In the genomic region with DNA sequence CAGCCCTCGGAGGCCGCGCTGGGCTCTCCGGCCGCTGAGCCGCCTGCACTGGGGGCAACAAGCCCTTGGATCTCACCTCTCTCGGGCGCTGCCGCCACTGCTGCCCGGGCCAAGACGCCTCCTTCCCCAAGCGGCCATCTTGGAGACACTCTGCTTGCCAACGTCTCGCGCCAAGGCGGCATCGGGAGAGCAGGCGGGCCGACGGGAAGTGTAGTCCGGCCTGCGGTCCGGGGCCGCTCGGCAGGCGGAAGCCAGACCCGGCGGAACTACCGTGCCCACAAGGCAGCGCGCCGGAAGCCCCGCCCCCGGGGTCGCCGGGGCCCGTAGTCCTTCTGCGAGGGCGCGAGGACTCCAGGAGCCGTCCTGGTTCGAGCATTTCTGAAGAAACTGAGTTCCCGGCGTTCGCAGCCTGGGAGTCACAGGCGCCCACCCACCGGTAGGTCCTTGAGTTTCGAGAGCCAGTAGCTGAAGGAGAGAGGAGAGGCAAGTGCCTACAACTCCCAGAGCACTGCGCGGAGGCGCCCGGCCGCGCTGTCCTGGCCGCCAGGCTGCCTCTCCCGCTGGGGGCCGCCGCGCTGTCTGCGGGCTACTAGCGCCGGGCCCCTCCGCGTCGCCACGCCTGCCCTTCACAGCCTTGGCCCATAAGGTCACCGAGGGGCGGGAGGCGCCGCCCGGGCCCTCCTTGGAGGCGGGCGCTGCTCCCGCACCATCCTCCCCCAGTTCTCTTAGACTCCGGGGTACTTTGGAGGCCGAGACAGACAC, we compare ENCODE assay signal across 8 cellular contexts. TPM values are rescaled to one million over a fixed set of nuclear protein-coding genes. Genes with fewer than 3 reads are reported as not detected.
A peak's percentile ranks its signal among the peaks of the same experiment; 100 is the strongest.
DNase-seq lines count a peak whose midpoint lies in the region; ATAC-seq and TF ChIP-seq lines count a peak whose summit lies in the region.

Gene TMEM11, minus strand, starts transcription at position 147 of the 762 bp plus-strand sequence. Its CDS starts 9 bp downstream, at position 138.

- no peak for TF ChIP-seq EP300 in upper lobe of left lung (IDR thresholded peaks at IDR 0.05)

- H3K27ac ChIP-seq in heart right ventricle (peak within 1 kb of the TSS; percentile 83 to 99 (median 95)), upper lobe of left lung (peak within 1 kb of the TSS; percentile 95 to 97 (median 96))

- H3K36me3 ChIP-seq in heart right ventricle (peaks cover 0 to 23% (median 0%) of the 10 kb centered on the region in 9 donors), upper lobe of left lung (peaks cover 0 to 16% (median 5%) of the 10 kb centered on the region in 4 donors)

- H3K9me3 ChIP-seq in heart right ventricle (no peaks in the 10 kb centered on the region), upper lobe of left lung (no peaks in the 10 kb centered on the region)

- H3K4me3 ChIP-seq in heart right ventricle = peak within 1 kb of the TSS; percentile 81 to 100 (median 95)
- H3K4me3 ChIP-seq in upper lobe of left lung = peak within 1 kb of the TSS; percentile 75 to 95 (median 88)

- no peaks in the 10 kb centered on the region for H3K27me3 ChIP-seq in heart right ventricle
- H3K27me3 ChIP-seq in upper lobe of left lung = no peaks in the 10 kb centered on the region

- TF ChIP-seq POLR2A in GM15510 (IDR thresholded peaks at IDR 0.05; ENCODE audit: borderline replicate concordance, extremely low read depth, insufficient read length) (peak; percentile 81), upper lobe of left lung (IDR thresholded peaks at IDR 0.05) (peak in 3 of 4 donors; percentile 43 to 85 (median 66))

- H3K4me1 ChIP-seq in heart right ventricle (peaks cover 36 to 64% (median 55%) of the 10 kb centered on the region in 9 donors), upper lobe of left lung (peaks cover 44 to 80% (median 63%) of the 10 kb centered on the region in 4 donors)

- DNase-seq in NCI-H146 treated with DMSO at 0.1 percent for 48 hours (lab: John Stamatoyannopoulos, UW; ENCODE audit: unreplicated experiment) (peak; percentile 88), amniotic epithelial cell (ENCODE audit: low read depth) (peak; percentile 93), heart right ventricle (peak; percentile 95 to 97), posterior vena cava (ENCODE audit: low spot score) (peak; percentile 99), upper lobe of left lung (peak; percentile 98 to 100)

- ATAC-seq in HG02884 (IDR thresholded peaks at IDR 0.05; ENCODE audit: unreplicated experiment) (peak; percentile 85), heart right ventricle (peak; percentile 94 to 98 (median 96)), upper lobe of left lung (ENCODE audit: low FRiP score in 2 of 2) (peak; percentile 98)

- WGBS in heart right ventricle, 2 donors = 0% methylated on average over 74 to 76 of the region's 76 CpGs
- WGBS in upper lobe of left lung, 2 donors = 0% methylated on average over 14 of the region's 76 CpGs; no CpG with 5 or more reads in 1 of the 2 donors

- intact Hi-C loops in T-helper 1 cell treated with Interleukin-12 subunit alpha and Interleukin-12 subunit beta and Interleukin-4 antibody, amounts not matched to agents 30 ng/mL and 1 ng/mL, for 36 hours (cut with micrococcal nuclease) = loop anchor here (1.0 to 5.0 kb wide), 14 partner anchors 25 to 1237 kb away; partner anchors contain the start of genes AKAP10, DHRS7B, MAP2K3 and NATD1
- intact Hi-C loops in heart right ventricle (cut with DNase I) = loop anchor here in 8 of 10 donors (2.0 to 10.0 kb wide), 9 partner anchors 33 to 89 kb away; partner anchors contain the start of genes DHRS7B (in 6 of the 8), MAP2K3 (in 2 of the 8) and NATD1 (in 2 of the 8)
- intact Hi-C loops in posterior vena cava (cut with DNase I) = loop anchor here in 1 of 2 donors (5.0 kb wide), 1 partner anchor 87 kb away; the partner anchor contains the start of gene DHRS7B

- TF ChIP-seq CTCF in heart right ventricle (IDR thresholded peaks at IDR 0.05) = peak in 4 of 9 donors; percentile 8 to 48 (median 33)
- peak in 4 of 6 experiments; percentile 18 to 51 (median 28) for TF ChIP-seq CTCF in upper lobe of left lung (IDR thresholded peaks at IDR 0.05)

RNA-seq across cellular contexts. Expression of gene TMEM11, which starts in this region (rescaled TPM):
- total RNA-seq in T-helper 1 cell treated with Interleukin-12 subunit alpha and Interleukin-12 subunit beta and Interleukin-4 antibody, amounts not matched to agents 30 ng/mL and 1 ng/mL, for 36 hours = 21.4 and 23.2 TPM in 2 replicates
- 10 to 100 TPM; 20.8 to 37.2 (median 27.6) TPM for total RNA-seq in heart right ventricle
- 10 to 100 TPM; 50.8 to 54.1 TPM for polyA plus RNA-seq in heart right ventricle
- 10 to 100 TPM; 18.5 to 18.7 TPM for total RNA-seq in posterior vena cava
- 10 to 100 TPM; 13.0 to 38.9 (median 21.6) TPM for total RNA-seq in upper lobe of left lung

Comparison
In these comparisons a context has a peak if more than half of its experiments do, and no peak if none do; other contexts are left out.
1. Peak in every context shown above with its lines: DNase-seq, ATAC-seq, H3K4me3 ChIP-seq and H3K27ac ChIP-seq.